ENCODE assay signal across 8 cellular contexts in genomic region chr3:136196064-136196400, GRCh38. TPM values are rescaled to one million over a fixed set of nuclear protein-coding genes. Genes with fewer than 3 reads are reported as not detected.
DNase-seq lines count a peak whose midpoint lies in the region; ATAC-seq, FAIRE-seq and TF ChIP-seq lines count a peak whose summit lies in the region.

MSL2 (minus strand) TSS chr3:136196335; CDS start chr3:136195113, 1,222 bp downstream.

- no peak within 1 kb of the TSS for H2BK20ac ChIP-seq in H9 (ENCODE audit: low read depth, low read length, poor library complexity, severe bottlenecking)

- H3K27ac Mint-ChIP-seq in H9, result peak within 1 kb of the TSS; percentile 99 to 100 (median 100)

- peaks cover 3% of the 10 kb centered on the region; the same call in 1 of the 2 replicates for H3K27me3 Mint-ChIP-seq in H9 (ENCODE audit: low read depth)

- H3K9me3 ChIP-seq in A549 (peaks cover 5% of the 10 kb centered on the region; the same call in 1 of the 3 replicates), H9 (ENCODE audit: control insufficient read depth, low read depth, low read length) (no peaks in the 10 kb centered on the region), pancreas (no peaks in the 10 kb centered on the region)

- peak within 1 kb of the TSS; percentile 85 for H3K18ac ChIP-seq in H9 (ENCODE audit: insufficient read length, low read depth, low read length)

- H3K27me3 ChIP-seq in H9 (ENCODE audit: insufficient read depth, low read length) (no peaks in the 10 kb centered on the region), foreskin keratinocyte (no peaks in the 10 kb centered on the region), pancreas (no peaks in the 10 kb centered on the region)

- TF ChIP-seq CTCF in A549 (IDR thresholded peaks at IDR 0.05), result no peak
- TF ChIP-seq CTCF in H9 (conservative IDR thresholded peaks at IDR 0.05), result no peak
- no peak for TF ChIP-seq CTCF in foreskin keratinocyte (conservative IDR thresholded peaks at IDR 0.05)
- TF ChIP-seq CTCF in pancreas (IDR thresholded peaks at IDR 0.05), result no peak

- CTCF ChIA-PET in A549 (lab: Yijun Ruan, JAX), result interaction anchor here (0.7 to 1.1 kb wide), 3 partner anchors 8 to 156 kb away, joined by 3 read pairs; no protein-coding TSS in a partner anchor

- peaks cover 16% of the 10 kb centered on the region for H3K4me1 ChIP-seq in A549
- 0 out of 2 replicates have a peak, but pooled peaks cover 2% of the 10 kb centered on the region for H3K4me1 ChIP-seq in H9 (ENCODE audit: insufficient read depth, low read length)
- peaks cover 20% of the 10 kb centered on the region for H3K4me1 ChIP-seq in foreskin keratinocyte
- peaks cover 16 to 30% (median 18%) of the 10 kb centered on the region in 3 donors for H3K4me1 ChIP-seq in pancreas

- no peak for DNase-seq in A549 (ENCODE audit: low read depth in 1 of 2, low spot score in 1 of 2)
- DNase-seq in H9, result no peak
- DNase-seq in T1000 (lab: John Stamatoyannopoulos, UW), result peak; percentile 75
- DNase-seq in foreskin keratinocyte, result no peak
- no peak for DNase-seq in pancreas
- DNase-seq in superior temporal gyrus (ENCODE audit: extremely low spot score), result no peak
- DNase-seq in DMS153 treated with DMSO at 0.1 percent for 48 hours (lab: John Stamatoyannopoulos, UW; ENCODE audit: unreplicated experiment), result no peak
- no peak for DNase-seq in SW 1271 (lab: John Stamatoyannopoulos, UW)

- peaks cover 7 to 24% (median 11%) of the 10 kb centered on the region in 3 experiments for H3K36me3 Mint-ChIP-seq in H9 (ENCODE audit: insufficient read depth in 1 of 3, low read depth in 3 of 3)

- peak within 1 kb of the TSS; percentile 35 for H3K56ac ChIP-seq in H9 (ENCODE audit: insufficient read length, low read depth, low read length)

- H3K36me3 ChIP-seq in pancreas, result no peaks in the 10 kb centered on the region

- peak within 1 kb of the TSS; percentile 97 to 99 for H3K27ac ChIP-seq in A549
- peak within 1 kb of the TSS; percentile 73 for H3K27ac ChIP-seq in H9 (ENCODE audit: insufficient read length, low read depth, low read length)
- peak within 1 kb of the TSS; percentile 96 for H3K27ac ChIP-seq in foreskin keratinocyte
- peak within 1 kb of the TSS; percentile 99 to 100 (median 100) for H3K27ac ChIP-seq in pancreas

- no peak within 1 kb of the TSS for H2BK120ac ChIP-seq in H9 (ENCODE audit: low read depth, low read length, poor library complexity, severe bottlenecking)

- H2BK15ac ChIP-seq in H9 (ENCODE audit: low read depth, low read length), result no peak within 1 kb of the TSS

- H4K8ac ChIP-seq in H9 (replicated peaks; ENCODE audit: insufficient read length, low read depth, low read length), result no peak within 1 kb of the TSS

- peaks cover 33% of the 10 kb centered on the region; the same call in 1 of the 2 replicates for H3K79me2 ChIP-seq in H9 (ENCODE audit: insufficient read depth, low read length)

- no peak within 1 kb of the TSS for H4K91ac ChIP-seq in H9 (ENCODE audit: insufficient read length, low read depth, low read length)

- no peak within 1 kb of the TSS for H3T11ph ChIP-seq in H9 (ENCODE audit: low read length)

- peak within 1 kb of the TSS; percentile 30 for H4K5ac ChIP-seq in H9 (ENCODE audit: insufficient read length, low read depth, low read length)

- no peak within 1 kb of the TSS; the same call in 1 of the 2 replicates for H3K4ac ChIP-seq in H9 (ENCODE audit: low read depth, low read length)

- POLR2A ChIA-PET in A549 (lab: Yijun Ruan, JAX), result interaction anchor here (0.7 to 2.2 kb wide), 19 partner anchors 9 to 787 kb away, joined by 3 to 28 read pairs (median 5); partner anchors contain the start of genes NCK1, SLC35G2 and STAG1

- peak within 1 kb of the TSS; percentile 93 for H3K14ac ChIP-seq in H9 (ENCODE audit: insufficient read depth, low read length)

- no peaks in the 10 kb centered on the region for H3K79me1 ChIP-seq in H9 (ENCODE audit: insufficient read depth, low read depth, low read length, poor library complexity, severe bottlenecking)

- peak; percentile 56 for TF ChIP-seq POLR2A in A549 (IDR thresholded peaks at IDR 0.05; ENCODE audit: low read length)

- FAIRE-seq in A549 (lab: Jason Lieb, UNC), result no peak
- no peak for FAIRE-seq in pancreas (lab: Jason Lieb, UNC)

- H3K9me3 Mint-ChIP-seq in H9, result peaks cover 12 to 15% of the 10 kb centered on the region in 2 experiments

- no peak within 1 kb of the TSS for H2AFZ ChIP-seq in H9 (ENCODE audit: low read length)

- ATAC-seq in A549 (no peak; a peak in 1 of 6 replicates), foreskin keratinocyte (peak; percentile 45), pancreas (peak; percentile 46 to 57 (median 48))

- H3K4me3 Mint-ChIP-seq in H9, result peak within 1 kb of the TSS; percentile 96 to 98

- H3K4me3 ChIP-seq in A549 (peak within 1 kb of the TSS; percentile 82), pancreas (peak within 1 kb of the TSS; percentile 72 to 94 (median 88))

- H3K23ac ChIP-seq in H9 (ENCODE audit: insufficient read length, low read depth, low read length), result no peak within 1 kb of the TSS

- H2BK5ac ChIP-seq in H9 (ENCODE audit: insufficient read length, low read length), result peak within 1 kb of the TSS; percentile 3

- TF ChIP-seq EP300 in A549 (IDR thresholded peaks at IDR 0.05), result no peak

- H3K4me2 ChIP-seq in A549 (peak within 1 kb of the TSS; percentile 91), H9 (ENCODE audit: insufficient read depth, insufficient read length, low read length) (peak within 1 kb of the TSS; percentile 79)

- no peaks in the 10 kb centered on the region for H4K20me1 ChIP-seq in H9 (ENCODE audit: control insufficient read depth, insufficient read depth, insufficient read length)

- peaks cover 41% of the 10 kb centered on the region in 2 experiments for H3K4me1 Mint-ChIP-seq in H9

- H2BK12ac ChIP-seq in H9 (ENCODE audit: insufficient read length, low read depth, low read length), result no peak within 1 kb of the TSS

- WGBS in A549 (ENCODE audit: missing lambda C conversion rate), result 0% methylated on average over 8 of the region's 37 CpGs
- WGBS in H9 (ENCODE audit: extremely low coverage, insufficient read length, low lambda C conversion rate), result no CpG with 5 or more reads among the region's 37 CpGs
- 0 to 1% methylated on average over 28 to 37 of the region's 37 CpGs for WGBS in pancreas, 2 donors

- intact Hi-C loops in pancreas (cut with DNase I), result no loop called here

- peaks cover 6% of the 10 kb centered on the region for H3K23me2 ChIP-seq in H9 (ENCODE audit: insufficient read length, low read depth, low read length, poor library complexity, severe bottlenecking)

- H3K9ac ChIP-seq in H9 (ENCODE audit: extremely low read depth, insufficient read length, low read length), result peak within 1 kb of the TSS; percentile 91

- no peak within 1 kb of the TSS for H2AK5ac ChIP-seq in H9 (ENCODE audit: insufficient read length, low read length)

- no peak for TF ChIP-seq RAD21 in A549 (conservative IDR thresholded peaks at IDR 0.05 in 1 of 2, IDR thresholded peaks at IDR 0.05 in 1 of 2)

TF ChIP-seq in A549, 52 proteins besides CTCF, POLR2A, EP300 and RAD21 (continues in another document):
- TF ChIP-seq ZFP36 (IDR thresholded peaks at IDR 0.05; ENCODE audit: borderline replicate concordance, partially characterized antibody) (no peak), HMGXB4 (CRISPR knock-in tag; IDR thresholded peaks at IDR 0.05; ENCODE audit: borderline replicate concordance) (0 out of 2 replicates have a peak, but pooled peaks have one; percentile 28), PBX3 (IDR thresholded peaks at IDR 0.05) (0 out of 2 replicates have a peak, but pooled peaks have one; percentile 12), PHF8 (IDR thresholded peaks at IDR 0.05; ENCODE audit: borderline replicate concordance, low read depth) (peak; percentile 70; the same call in 1 of the 2 replicates), BCL3 (IDR thresholded peaks at IDR 0.05) (0 out of 3 replicates have a peak, but pooled peaks have one; percentile 2)

RNA-seq across cellular contexts. Expression of gene MSL2, which starts in this region (rescaled TPM):
- polyA plus RNA-seq in A549 (2011; rRNA removed) (8.4 and 9.9 TPM in 2 replicates), A549 (2017; fragmentation: RNase III; extraction: RNeasy Plus Mini Kit Qiagen cat#74134 plus additional on column Dnase treatment) (9.4 to 10.2 TPM (median 10.1 TPM) in 3 replicates), foreskin keratinocyte (3.8 and 4.7 TPM in 2 replicates), pancreas (1 to 10 TPM; 3.5 to 7.2 TPM)
- 1.8 and 1.9 TPM in 2 replicates for polyA plus RNA-seq in A549 (2012; cell fraction: cytosol; rRNA removed)
- polyA plus RNA-seq in A549 (2012; cell fraction: nucleus; rRNA removed), result 1.4 and 2.5 TPM in 2 replicates
- 8.6 and 8.7 TPM in 2 replicates for polyA minus RNA-seq in A549 (2011; rRNA and poly(A)+ RNA removed)
- total RNA-seq in H9 (2021) (38.4 and 42.7 TPM in 2 replicates), foreskin keratinocyte (22.1 and 22.2 TPM in 2 replicates), pancreas (10 to 100 TPM in 5 of 6 donors, 1 to 10 TPM in 1; 9.4 to 19.2 (median 11.7) TPM)

Comparison
In these comparisons a context has a peak if more than half of its experiments do, and no peak if none do; other contexts are left out.
1. ATAC-seq: peak in foreskin keratinocyte (single experiment) and pancreas (4 of 4); none in A549 (0 of 2).
2. Peak in every context shown above with its lines, with median percentiles within 50 percentile points of each other: H3K27ac ChIP-seq.